In genomic region chr13:31000889-31001288, GRCh38 we compare ENCODE assay signal across 1 cellular context.
TF ChIP-seq lines count a peak whose summit lies in the region.

No MANE protein-coding gene starts in this region.

TF ChIP-seq in H1, 55 proteins besides CTCF, POLR2A, EP300 and RAD21:
- TF ChIP-seq CHD7 (IDR thresholded peaks at IDR 0.05; ENCODE audit: insufficient replicate concordance, low read length) = no peak
- TF ChIP-seq SP4 (IDR thresholded peaks at IDR 0.05; ENCODE audit: low read length) = no peak
- no peak for TF ChIP-seq HDAC2 (IDR thresholded peaks at IDR 0.05; ENCODE audit: borderline replicate concordance in 1 of 2, low read depth in 2 of 2, low read length in 2 of 2)
- TF ChIP-seq RBBP5 (IDR thresholded peaks at IDR 0.05; ENCODE audit: borderline replicate concordance, low read depth, low read length) = no peak
TF ChIP-seq in H1: peak in this region for 0.
